1 cellular context compared by ENCODE assay signal in genomic region chr13:26759156-26759906, GRCh38.
TF ChIP-seq lines count a peak whose summit lies in the region.

No MANE protein-coding gene starts in this region.

TF ChIP-seq in A549, 52 proteins besides CTCF, POLR2A, EP300 and RAD21 (continued from another document):
- TF ChIP-seq, protein P1, sequence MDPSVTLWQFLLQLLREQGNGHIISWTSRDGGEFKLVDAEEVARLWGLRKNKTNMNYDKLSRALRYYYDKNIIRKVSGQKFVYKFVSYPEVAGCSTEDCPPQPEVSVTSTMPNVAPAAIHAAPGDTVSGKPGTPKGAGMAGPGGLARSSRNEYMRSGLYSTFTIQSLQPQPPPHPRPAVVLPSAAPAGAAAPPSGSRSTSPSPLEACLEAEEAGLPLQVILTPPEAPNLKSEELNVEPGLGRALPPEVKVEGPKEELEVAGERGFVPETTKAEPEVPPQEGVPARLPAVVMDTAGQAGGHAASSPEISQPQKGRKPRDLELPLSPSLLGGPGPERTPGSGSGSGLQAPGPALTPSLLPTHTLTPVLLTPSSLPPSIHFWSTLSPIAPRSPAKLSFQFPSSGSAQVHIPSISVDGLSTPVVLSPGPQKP (IDR thresholded peaks at IDR 0.05; ENCODE audit: low read depth, low read length), result no peak
- TF ChIP-seq CBX8 (IDR thresholded peaks at IDR 0.05) (no peak), NR3C1 (IDR thresholded peaks at IDR 0.05) (no peak), CHD2 (IDR thresholded peaks at IDR 0.05; ENCODE audit: low read length, partially characterized antibody) (no peak), NFE2L2 (conservative IDR thresholded peaks at IDR 0.05; ENCODE audit: low read length) (no peak), CBX2 (IDR thresholded peaks at IDR 0.05; ENCODE audit: borderline replicate concordance, low read depth) (no peak)
- TF ChIP-seq, protein P2, sequence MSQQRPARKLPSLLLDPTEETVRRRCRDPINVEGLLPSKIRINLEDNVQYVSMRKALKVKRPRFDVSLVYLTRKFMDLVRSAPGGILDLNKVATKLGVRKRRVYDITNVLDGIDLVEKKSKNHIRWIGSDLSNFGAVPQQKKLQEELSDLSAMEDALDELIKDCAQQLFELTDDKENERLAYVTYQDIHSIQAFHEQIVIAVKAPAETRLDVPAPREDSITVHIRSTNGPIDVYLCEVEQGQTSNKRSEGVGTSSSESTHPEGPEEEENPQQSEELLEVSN (IDR thresholded peaks at IDR 0.05; ENCODE audit: borderline replicate concordance, low read depth), result no peak
- TF ChIP-seq, protein P3, sequence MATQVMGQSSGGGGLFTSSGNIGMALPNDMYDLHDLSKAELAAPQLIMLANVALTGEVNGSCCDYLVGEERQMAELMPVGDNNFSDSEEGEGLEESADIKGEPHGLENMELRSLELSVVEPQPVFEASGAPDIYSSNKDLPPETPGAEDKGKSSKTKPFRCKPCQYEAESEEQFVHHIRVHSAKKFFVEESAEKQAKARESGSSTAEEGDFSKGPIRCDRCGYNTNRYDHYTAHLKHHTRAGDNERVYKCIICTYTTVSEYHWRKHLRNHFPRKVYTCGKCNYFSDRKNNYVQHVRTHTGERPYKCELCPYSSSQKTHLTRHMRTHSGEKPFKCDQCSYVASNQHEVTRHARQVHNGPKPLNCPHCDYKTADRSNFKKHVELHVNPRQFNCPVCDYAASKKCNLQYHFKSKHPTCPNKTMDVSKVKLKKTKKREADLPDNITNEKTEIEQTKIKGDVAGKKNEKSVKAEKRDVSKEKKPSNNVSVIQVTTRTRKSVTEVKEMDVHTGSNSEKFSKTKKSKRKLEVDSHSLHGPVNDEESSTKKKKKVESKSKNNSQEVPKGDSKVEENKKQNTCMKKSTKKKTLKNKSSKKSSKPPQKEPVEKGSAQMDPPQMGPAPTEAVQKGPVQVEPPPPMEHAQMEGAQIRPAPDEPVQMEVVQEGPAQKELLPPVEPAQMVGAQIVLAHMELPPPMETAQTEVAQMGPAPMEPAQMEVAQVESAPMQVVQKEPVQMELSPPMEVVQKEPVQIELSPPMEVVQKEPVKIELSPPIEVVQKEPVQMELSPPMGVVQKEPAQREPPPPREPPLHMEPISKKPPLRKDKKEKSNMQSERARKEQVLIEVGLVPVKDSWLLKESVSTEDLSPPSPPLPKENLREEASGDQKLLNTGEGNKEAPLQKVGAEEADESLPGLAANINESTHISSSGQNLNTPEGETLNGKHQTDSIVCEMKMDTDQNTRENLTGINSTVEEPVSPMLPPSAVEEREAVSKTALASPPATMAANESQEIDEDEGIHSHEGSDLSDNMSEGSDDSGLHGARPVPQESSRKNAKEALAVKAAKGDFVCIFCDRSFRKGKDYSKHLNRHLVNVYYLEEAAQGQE (IDR thresholded peaks at IDR 0.05), result no peak
